Comparison of ENCODE assay signal across 20 cellular contexts in genomic region chrX:51852621-51853020, GRCh38. TPM values are rescaled to one million over a fixed set of nuclear protein-coding genes. Genes with fewer than 3 reads are reported as not detected.
A peak's percentile ranks its signal among the peaks of the same experiment; 100 is the strongest.
DNase-seq lines count a peak whose midpoint lies in the region; ATAC-seq and TF ChIP-seq lines count a peak whose summit lies in the region.
"Had no signal": no experiment of that assay in that cellular context is flagged by ENCODE, and none has a peak within 500 bp of the region (broad histone marks: within the 10 kb centered on the region; RNA-seq: fewer than 3 reads in every experiment).

No MANE protein-coding gene starts in this region.

- H3K4me2 ChIP-seq in GM23338: peak overlapping the region; percentile 50
- peak overlapping the region; percentile 48 for H3K4me2 ChIP-seq in neural progenitor cell
- H3K4me2 ChIP-seq: SK-N-SH had no signal

- peak overlapping the region; percentile 92 for H3K27ac ChIP-seq in GM23338 (ENCODE audit: low read depth)
- peak overlapping the region; percentile 84 for H3K27ac ChIP-seq in SK-N-MC
- H3K27ac ChIP-seq in endodermal cell (ENCODE audit: low read depth, low read length): peak overlapping the region; percentile 83
- peak overlapping the region; percentile 38 for H3K27ac ChIP-seq in neural progenitor cell
- no peak overlapping the region for H3K27ac ChIP-seq in effector memory CD4-positive, alpha-beta T cell (ENCODE audit: insufficient read depth, low read length, poor library complexity, severe bottlenecking)
- H3K27ac ChIP-seq: GM23248 had no signal

- H3K27ac Mint-ChIP-seq in GM23338: peak overlapping the region; percentile 97
- peak overlapping the region; percentile 80 for H3K27ac Mint-ChIP-seq in endodermal cell
- H3K27ac Mint-ChIP-seq in neural progenitor cell: peak overlapping the region; percentile 92

- H3K4me3 ChIP-seq in GM23338: peak overlapping the region; percentile 23
- H3K4me3 ChIP-seq in SK-N-MC: peak overlapping the region; percentile 43
- H3K4me3 ChIP-seq in endodermal cell (ENCODE audit: low read length): peak overlapping the region; percentile 58
- no peak overlapping the region for H3K4me3 ChIP-seq in neural progenitor cell
- H3K4me3 ChIP-seq in effector memory CD4-positive, alpha-beta T cell (ENCODE audit: insufficient read depth, low read depth, low read length, poor library complexity, severe bottlenecking): no peak overlapping the region
- H3K4me3 ChIP-seq: GM23248 had no signal

- peaks cover 27% of the 10 kb centered on the region for H3K9me3 Mint-ChIP-seq in GM23338
- peaks cover 60% of the 10 kb centered on the region for H3K9me3 Mint-ChIP-seq in endodermal cell
- peaks cover 28% of the 10 kb centered on the region for H3K9me3 Mint-ChIP-seq in neural progenitor cell

- H3K4me3 Mint-ChIP-seq in GM23338 (peak overlapping the region; percentile 65), endodermal cell (peak overlapping the region; percentile 23), neural progenitor cell (peak overlapping the region; percentile 5)
- H3K4me3 Mint-ChIP-seq: CD14-positive monocyte; CD8-positive, alpha-beta memory T cell had no signal

- 7% methylated on average over 3 of the region's 3 CpGs; no CpG with 5 or more reads in 1 of the 2 experiments for WGBS in endodermal cell (ENCODE audit: insufficient coverage in 1 of 2, insufficient read length in 1 of 2), 2 experiments

- H3K27me3 Mint-ChIP-seq in GM23338 (ENCODE audit: insufficient read depth, low read depth, poor library complexity): no peaks in the 10 kb centered on the region
- no peaks in the 10 kb centered on the region for H3K27me3 Mint-ChIP-seq in endodermal cell (ENCODE audit: insufficient read depth)
- no peaks in the 10 kb centered on the region for H3K27me3 Mint-ChIP-seq in neural progenitor cell (ENCODE audit: insufficient read depth, low read depth)
- H3K27me3 Mint-ChIP-seq: CD8-positive, alpha-beta memory T cell had no signal

- DNase-seq in GM23338 (ENCODE audit: low spot score) (peak; percentile 46), SK-N-MC (ENCODE audit: low read depth, low spot score) (peak; percentile 48), endodermal cell (no peak), neural progenitor cell (ENCODE audit: low spot score) (peak; percentile 1)
- DNase-seq in stimulated activated CD4-positive, alpha-beta T cell treated with anti-CD3 and anti-CD28 coated beads, Interleukin-4, amount 100 ng/mL, for 4 hours: no peak
- DNase-seq in effector memory CD4-positive, alpha-beta T cell: no peak
- DNase-seq: Calu3; CD8-positive, alpha-beta memory T cell; DMS79 treated with DMSO at 0.1 percent for 48 hours; GM23248; KBM-7; NCI-H2029; NCI-H446; NCI-H524 treated with DMSO at 0.1 percent for 48 hours; NCI-H774; SIG-M5; SK-N-SH had no signal

- no peaks in the 10 kb centered on the region for H3K9me2 ChIP-seq in GM23338 (ENCODE audit: insufficient read depth)
- H3K9me2 ChIP-seq: SK-N-SH had no signal

- H4K20me1 ChIP-seq in GM23338 (replicated peaks; ENCODE audit: insufficient read depth): no peaks in the 10 kb centered on the region
- H4K20me1 ChIP-seq in neural progenitor cell (ENCODE audit: low read depth): peaks cover 23% of the 10 kb centered on the region

- H3K9ac ChIP-seq in SK-N-MC (ENCODE audit: insufficient read length) (no peak overlapping the region), endodermal cell (ENCODE audit: extremely low read depth, low read length, poor library complexity, severe bottlenecking) (no peak overlapping the region), neural progenitor cell (no peak overlapping the region)
- H3K9ac ChIP-seq: GM23248, SK-N-SH had no signal

- H3K27me3 ChIP-seq in GM23338 (ENCODE audit: insufficient read depth) (no peaks in the 10 kb centered on the region), endodermal cell (ENCODE audit: control insufficient read depth, insufficient read depth, low read length, poor library complexity, severe bottlenecking) (no peaks in the 10 kb centered on the region), neural progenitor cell (no peaks in the 10 kb centered on the region)
- H3K27me3 ChIP-seq in effector memory CD4-positive, alpha-beta T cell (replicated peaks; ENCODE audit: control insufficient read depth, insufficient read depth, low read length, poor library complexity, severe bottlenecking): no peaks in the 10 kb centered on the region

- H3K36me3 ChIP-seq in GM23338 (ENCODE audit: insufficient read depth): no peaks in the 10 kb centered on the region
- H3K36me3 ChIP-seq in SK-N-MC (ENCODE audit: insufficient read depth, low read length): peaks cover 30% of the 10 kb centered on the region
- H3K36me3 ChIP-seq in endodermal cell (ENCODE audit: control insufficient read depth, insufficient read depth, low read length): peaks cover 17% of the 10 kb centered on the region
- peaks cover 6% of the 10 kb centered on the region for H3K36me3 ChIP-seq in neural progenitor cell
- peaks cover 3% of the 10 kb centered on the region for H3K36me3 ChIP-seq in effector memory CD4-positive, alpha-beta T cell (ENCODE audit: control insufficient read depth, insufficient read depth, low read length)

- ATAC-seq in GM23338 (peak; percentile 43; the same call in 2 of the 3 replicates), GM21447 (IDR thresholded peaks at IDR 0.05; ENCODE audit: unreplicated experiment) (no peak)
- ATAC-seq: HCT116 had no signal

- H3F3A ChIP-seq in GM23338 (replicated peaks; ENCODE audit: low read depth) (no peaks in the 10 kb centered on the region), neural progenitor cell (ENCODE audit: low read depth) (peaks cover 26% of the 10 kb centered on the region)

- H3K4me1 ChIP-seq in GM23338 (ENCODE audit: insufficient read depth) (peaks cover 51% of the 10 kb centered on the region), endodermal cell (ENCODE audit: control insufficient read depth, insufficient read depth, low read length) (no peaks in the 10 kb centered on the region), neural progenitor cell (peaks cover 36% of the 10 kb centered on the region)
- no peaks in the 10 kb centered on the region for H3K4me1 ChIP-seq in effector memory CD4-positive, alpha-beta T cell (ENCODE audit: control insufficient read depth, insufficient read depth, low read length, poor library complexity, severe bottlenecking)

- H2AFZ ChIP-seq in GM23338 (no peak overlapping the region), neural progenitor cell (replicated peaks) (no peak overlapping the region)
- H2AFZ ChIP-seq: GM23248 had no signal

- H3K79me2 ChIP-seq in GM23338 (replicated peaks; ENCODE audit: insufficient read depth): peaks cover 79% of the 10 kb centered on the region
- H3K79me2 ChIP-seq in neural progenitor cell (ENCODE audit: low read depth): peaks cover 59% of the 10 kb centered on the region

- H3K36me3 Mint-ChIP-seq in GM23338 (ENCODE audit: low read depth) (peaks cover 38% of the 10 kb centered on the region), endodermal cell (ENCODE audit: low read depth) (peaks cover 35% of the 10 kb centered on the region), neural progenitor cell (peaks cover 24% of the 10 kb centered on the region)

- H3K9me3 ChIP-seq in SK-N-MC (ENCODE audit: low read depth, low read length) (peaks cover 2% of the 10 kb centered on the region; the same call in 1 of the 2 replicates), endodermal cell (ENCODE audit: control insufficient read depth, low read length) (peaks cover 25% of the 10 kb centered on the region), neural progenitor cell (ENCODE audit: low read depth) (peaks cover 15% of the 10 kb centered on the region)
- peaks cover 4% of the 10 kb centered on the region for H3K9me3 ChIP-seq in effector memory CD4-positive, alpha-beta T cell (ENCODE audit: control insufficient read depth, low read length)
- H3K9me3 ChIP-seq: SK-N-SH had no signal

- H3K4me1 Mint-ChIP-seq in GM23338 (peaks cover 52% of the 10 kb centered on the region), endodermal cell (peaks cover 23% of the 10 kb centered on the region), neural progenitor cell (peaks cover 24% of the 10 kb centered on the region)
- H3K4me1 Mint-ChIP-seq: CD14-positive monocyte had no signal

- TF ChIP-seq CTCF in GM23338 (conservative IDR thresholded peaks at IDR 0.05; ENCODE audit: low read depth in 2 of 2) (no peak), endodermal cell (conservative IDR thresholded peaks at IDR 0.05) (no peak), neural progenitor cell (IDR thresholded peaks at IDR 0.05) (no peak)

TF ChIP-seq in GM23338, 12 proteins besides CTCF, POLR2A, EP300 and RAD21 (continues in another document):
- TF ChIP-seq JUNB (IDR thresholded peaks at IDR 0.05; ENCODE audit: unreplicated experiment): no peak
- no peak for TF ChIP-seq ZNF114 (CRISPR knock-in tag; IDR thresholded peaks at IDR 0.05)

RNA-seq across cellular contexts. Expression of gene MAGED1, which starts 40.8 kb away (rescaled TPM):
- total RNA-seq in GM23338 (2014; rRNA removed; shearing (Covaris generic)): 88.5 and 89.8 TPM in 2 replicates
- polyA plus RNA-seq in GM23338 (2016; fragmentation: Nextera tagmentation; extraction: Ambion mirVana): 58.5 and 60.8 TPM in 2 replicates
- 100 to 1,000 TPM; 344 to 419 TPM for total RNA-seq in endodermal cell
- polyA plus RNA-seq in endodermal cell (2013, experiment 1 of 2): 371 TPM
- polyA plus RNA-seq in endodermal cell (2013, experiment 2 of 2): 352 TPM
- total RNA-seq in neural progenitor cell (ENCODE audit: low replicate concordance): 133 and 181 TPM in 2 replicates

Comparison
In these comparisons a context has a peak if more than half of its experiments do, and no peak if none do; other contexts are left out.
1. DNase-seq: peak in GM23338 (single experiment), SK-N-MC (single experiment) and neural progenitor cell (single experiment); none in endodermal cell (single experiment), stimulated activated CD4-positive, alpha-beta T cell treated with anti-CD3 and anti-CD28 coated beads, Interleukin-4, amount 100 ng/mL, for 4 hours (0 of 2) and effector memory CD4-positive, alpha-beta T cell (0 of 3).
2. H3K4me3 ChIP-seq: peak in GM23338 (single experiment), SK-N-MC (single experiment) and endodermal cell (single experiment); none in neural progenitor cell (single experiment) and effector memory CD4-positive, alpha-beta T cell (single experiment).
3. H3K4me3 Mint-ChIP-seq: peak in every context shown above with its lines; median percentile 65 in GM23338; 23 in endodermal cell; 5 in neural progenitor cell.
4. Peak in every context shown above with its lines, with median percentiles within 50 percentile points of each other: H3K27ac Mint-ChIP-seq.